In the genomic region with DNA sequence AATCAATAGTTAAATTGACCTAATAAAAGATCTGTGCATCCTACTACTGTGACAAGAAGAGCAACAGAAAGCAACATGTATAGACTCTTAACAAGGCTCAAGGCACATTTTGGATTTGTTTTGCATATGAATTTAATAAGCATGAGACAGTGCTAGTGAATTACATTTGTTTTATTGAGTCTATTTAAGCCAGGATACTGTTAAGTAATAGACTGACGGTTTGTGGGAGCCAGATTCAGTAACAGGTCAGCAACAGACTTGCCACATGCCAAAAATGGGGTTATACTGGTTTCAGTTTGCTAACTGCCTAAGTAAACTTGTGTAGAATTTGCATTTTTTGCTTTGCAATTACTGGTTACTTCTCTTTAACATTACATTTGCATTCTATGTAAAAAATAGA, we compare ENCODE assay signal across 8 cellular contexts. TPM values are rescaled to one million over a fixed set of nuclear protein-coding genes. Genes with fewer than 3 reads are reported as not detected.
A peak's percentile ranks its signal among the peaks of the same experiment; 100 is the strongest.
DNase-seq lines count a peak whose midpoint lies in the region; ATAC-seq and TF ChIP-seq lines count a peak whose summit lies in the region.

No MANE protein-coding gene starts in this region.

- no peak for TF ChIP-seq POLR2A in NB4 (IDR thresholded peaks at IDR 0.05; ENCODE audit: extremely low read depth, insufficient read length)

- peaks cover 8% of the 10 kb centered on the region for H3K36me3 Mint-ChIP-seq in progenitor cell of endocrine pancreas (ENCODE audit: insufficient read depth)

- H3K9me3 Mint-ChIP-seq in progenitor cell of endocrine pancreas (ENCODE audit: low read depth): peaks cover 5% of the 10 kb centered on the region

- in situ Hi-C loops in G401 (cut with HindIII; ENCODE audit: low sequenced_read_pairs): no loop called here

- DNase-seq in G401 (ENCODE audit: low spot score) (peak; percentile 67), NB4 (ENCODE audit: low read depth) (peak; percentile 81), fibroblast of villous mesenchyme (ENCODE audit: low read depth) (peak; percentile 62), EL (no peak), iPS-NIHi11 (ENCODE audit: low spot score) (no peak), progenitor cell of endocrine pancreas (ENCODE audit: low spot score, unreplicated experiment) (no peak)
- no peak for DNase-seq in activated CD4-positive, alpha-beta T cell treated with anti-CD3 and anti-CD28 coated beads for 1 hour

- no peaks in the 10 kb centered on the region for H3K27me3 Mint-ChIP-seq in progenitor cell of endocrine pancreas

- H3K27ac Mint-ChIP-seq in progenitor cell of endocrine pancreas: no peak overlapping the region

- H3K4me3 Mint-ChIP-seq in progenitor cell of endocrine pancreas (ENCODE audit: low read depth): no peak overlapping the region

- H3K4me3 ChIP-seq in NB4 (ENCODE audit: low read depth, low read length) (no peak overlapping the region), fibroblast of villous mesenchyme (ENCODE audit: low read depth, low read length) (no peak overlapping the region)

- no peak for TF ChIP-seq CTCF in NB4 (IDR thresholded peaks at IDR 0.05; ENCODE audit: low read depth, low read length)
- no peak for TF ChIP-seq CTCF in fibroblast of villous mesenchyme (IDR thresholded peaks at IDR 0.05; ENCODE audit: insufficient read depth, low read depth, low read length)
- no peak for TF ChIP-seq CTCF in progenitor cell of endocrine pancreas (IDR thresholded peaks at IDR 0.05; ENCODE audit: unreplicated experiment)

- ATAC-seq in GM21576 (IDR thresholded peaks at IDR 0.05; ENCODE audit: unreplicated experiment): peak; percentile 49

- peaks cover 30% of the 10 kb centered on the region for H3K4me1 Mint-ChIP-seq in progenitor cell of endocrine pancreas (ENCODE audit: low read depth)

RNA-seq across cellular contexts. Expression of a gene that starts 54.0 kb away (rescaled TPM):
- total RNA-seq in G401 (2014; rRNA removed; shearing (Covaris generic)): 31.4 and 61.2 TPM in 2 replicates
- total RNA-seq in fibroblast of villous mesenchyme (440 and 445 TPM in 2 replicates), progenitor cell of endocrine pancreas (29.4 and 38.1 TPM in 2 replicates)

Comparison
In these comparisons a context has a peak if more than half of its experiments do, and no peak if none do; other contexts are left out.
1. DNase-seq: peak in G401 (single experiment), NB4 (single experiment) and fibroblast of villous mesenchyme (single experiment); none in EL (single experiment), iPS-NIHi11 (single experiment), activated CD4-positive, alpha-beta T cell treated with anti-CD3 and anti-CD28 coated beads for 1 hour (single experiment) and progenitor cell of endocrine pancreas (single experiment).